In genomic region chr1:25502957-25503356, GRCh38 we compare ENCODE assay signal across 1 cellular context.
TF ChIP-seq lines count a peak whose summit lies in the region.

No MANE protein-coding gene starts in this region.

TF ChIP-seq in SK-N-SH, 30 proteins besides CTCF, POLR2A, EP300 and RAD21 (continued from another document):
- TF ChIP-seq IRF3 (IDR thresholded peaks at IDR 0.05; ENCODE audit: low read depth, low read length): no peak
- TF ChIP-seq NRF1 (IDR thresholded peaks at IDR 0.05; ENCODE audit: low read depth, low read length): no peak
- TF ChIP-seq NFIC (IDR thresholded peaks at IDR 0.05; ENCODE audit: borderline replicate concordance): no peak
- no peak for TF ChIP-seq EZH2phosphoT487 (IDR thresholded peaks at IDR 0.05; ENCODE audit: borderline replicate concordance, low read depth)
- no peak for TF ChIP-seq CHD2 (IDR thresholded peaks at IDR 0.05; ENCODE audit: low read length, partially characterized antibody)
- TF ChIP-seq YY1 (IDR thresholded peaks at IDR 0.05; ENCODE audit: low read depth): no peak
- TF ChIP-seq TCF12 (IDR thresholded peaks at IDR 0.05): peak; percentile 74
- TF ChIP-seq RXRA (IDR thresholded peaks at IDR 0.05; ENCODE audit: borderline replicate concordance, low read depth): peak; percentile 24; the same call in 1 of the 2 replicates
- peak; percentile 46; the same call in 1 of the 2 replicates for TF ChIP-seq POLR2AphosphoS5 (IDR thresholded peaks at IDR 0.05; ENCODE audit: low read depth, low read length)
- TF ChIP-seq SIN3A (IDR thresholded peaks at IDR 0.05; ENCODE audit: borderline replicate concordance, low read depth, low read length): peak; percentile 65; the same call in 1 of the 2 replicates
- TF ChIP-seq USF1 (IDR thresholded peaks at IDR 0.05; ENCODE audit: borderline replicate concordance, low read depth): no peak
- no peak for TF ChIP-seq MXI1 (IDR thresholded peaks at IDR 0.05; ENCODE audit: low read depth, low read length)
- no peak for TF ChIP-seq MEF2A (IDR thresholded peaks at IDR 0.05; ENCODE audit: borderline replicate concordance, low read depth)
- TF ChIP-seq GABPA (IDR thresholded peaks at IDR 0.05; ENCODE audit: low read depth): no peak
- no peak for TF ChIP-seq GATA2 (CRISPR knock-in tag; IDR thresholded peaks at IDR 0.05)
- TF ChIP-seq RFX5 (IDR thresholded peaks at IDR 0.05; ENCODE audit: low read length): no peak
- peak; percentile 86 for TF ChIP-seq PBX3 (IDR thresholded peaks at IDR 0.05)
- no peak for TF ChIP-seq ELF1 (IDR thresholded peaks at IDR 0.05)
- peak; percentile 86 for TF ChIP-seq MAX (IDR thresholded peaks at IDR 0.05; ENCODE audit: low read depth)
- TF ChIP-seq FOXJ3 (CRISPR knock-in tag; IDR thresholded peaks at IDR 0.05): no peak
- TF ChIP-seq TEAD4 (IDR thresholded peaks at IDR 0.05; ENCODE audit: borderline replicate concordance, insufficient read depth): peak; percentile 17; the same call in 1 of the 2 replicates
- TF ChIP-seq FOSL2 (IDR thresholded peaks at IDR 0.05; ENCODE audit: borderline replicate concordance, low read depth): peak; percentile 61
- peak; percentile 37 for TF ChIP-seq JUND (IDR thresholded peaks at IDR 0.05)
- TF ChIP-seq USF2 (IDR thresholded peaks at IDR 0.05; ENCODE audit: borderline replicate concordance, low read depth, low read length): no peak
- TF ChIP-seq REST (IDR thresholded peaks at IDR 0.05; ENCODE audit: low read depth, low read length): no peak
